ENCODE assay signal across 9 cellular contexts in genomic region chr1:46719689-46720088, GRCh38. TPM values are rescaled to one million over a fixed set of nuclear protein-coding genes. Genes with fewer than 3 reads are reported as not detected.
A peak's percentile ranks its signal among the peaks of the same experiment; 100 is the strongest.
DNase-seq lines count a peak whose midpoint lies in the region; ATAC-seq, FAIRE-seq and TF ChIP-seq lines count a peak whose summit lies in the region.
"Had no signal": no experiment of that assay in that cellular context is flagged by ENCODE, and none has a peak within 500 bp of the region (broad histone marks: within the 10 kb centered on the region; RNA-seq: fewer than 3 reads in every experiment).

No MANE protein-coding gene starts in this region.

- no peaks in the 10 kb centered on the region for H3K27me3 ChIP-seq in CD8-positive, alpha-beta T cell (ENCODE audit: insufficient read depth, low read length)
- H3K27me3 ChIP-seq in K562 (ENCODE audit: control insufficient read depth in 2 of 2, insufficient read depth in 2 of 2, low read length in 2 of 2) = no peaks in the 10 kb centered on the region

- H3K9ac ChIP-seq in K562 (ENCODE audit: insufficient read depth in 1 of 2, low read depth in 2 of 2, low read length in 2 of 2) = peak overlapping the region; percentile 34 to 41; a peak in 2 of 4 replicates

- intact Hi-C loops in CD8-positive, alpha-beta T cell (cut with DNase I, micrococcal nuclease) = loop anchor here (1.0 to 10.0 kb wide), 6 partner anchors 51 to 715 kb away; partner anchors contain the start of genes ATPAF1 (in 2 of the 2), FOXD2 (in 2 of the 2), MKNK1 (in 2 of the 2) and MOB3C (in 2 of the 2)
- intact Hi-C loops in K562 (cut with micrococcal nuclease) = loop anchor here (2.0 to 5.0 kb wide), 2 partner anchors 162 to 277 kb away; no protein-coding TSS in a partner anchor

- DNase-seq in CD8-positive, alpha-beta T cell = no peak
- DNase-seq in LoVo (ENCODE audit: low spot score) (peak; percentile 26), K562 (ENCODE audit: extremely low read depth in 1 of 4, low spot score in 3 of 4) (peak; percentile 24 to 70 (median 33)), mesothelial cell of epicardium (ENCODE audit: low spot score in 2 of 2, unreplicated experiment in 2 of 2) (no peak), NCI-H187 (lab: John Stamatoyannopoulos, UW) (no peak), Kasumi-1 (lab: John Stamatoyannopoulos, UW) (no peak)
- no peak for DNase-seq in activated effector memory CD4-positive, alpha-beta T cell treated with Interleukin-2 at 50 U/mL for 16 hours

- H3K27ac Mint-ChIP-seq in CD8-positive, alpha-beta T cell = peak overlapping the region; percentile 91
- H3K27ac Mint-ChIP-seq in mesothelial cell of epicardium = peak overlapping the region; percentile 87

- no TSS peak for BruUV-seq in K562 (replicated peaks; lab: Mats Ljungman, UMichigan)

- POLR2A ChIA-PET in CD8-positive, alpha-beta T cell (lab: Charles Lee) = interaction anchor here (0.6 to 1.3 kb wide), 3 partner anchors 42 to 186 kb away, joined by 3 to 4 read pairs (median 3); no protein-coding TSS in a partner anchor
- POLR2A ChIA-PET in K562 (lab: Yijun Ruan, JAX) = interaction anchor here (0.7 to 2.5 kb wide), 4 partner anchors 10 to 211 kb away, joined by 3 to 8 read pairs (median 4); no protein-coding TSS in a partner anchor

- H2AFZ ChIP-seq in K562 (ENCODE audit: low read depth, low read length) = peak overlapping the region; percentile 71

- CTCF ChIA-PET in CD8-positive, alpha-beta T cell (lab: Charles Lee) = interaction anchor here (1.5 to 1.7 kb wide), 2 partner anchors 186 to 238 kb away, joined by 3 to 5 read pairs; no protein-coding TSS in a partner anchor
- CTCF ChIA-PET in K562 (lab: Yijun Ruan, JAX; ENCODE audit: low intra/inter-chr PET ratio) = no interaction called here

- in situ Hi-C loops in K562 (cut with MboI) = loop anchor here (5.0 kb wide), 1 partner anchor 102 kb away; the partner anchor contains the start of gene MOB3C

- peaks cover 28% of the 10 kb centered on the region for H3K4me1 ChIP-seq in CD8-positive, alpha-beta T cell (ENCODE audit: insufficient read depth, low read length)
- H3K4me1 ChIP-seq in K562 (replicated peaks in 1 of 2; ENCODE audit: control insufficient read depth in 2 of 2, insufficient read depth in 2 of 2, low read length in 2 of 2) = peaks cover 29 to 38% of the 10 kb centered on the region in 2 experiments

- H3K36me3 ChIP-seq in CD8-positive, alpha-beta T cell (ENCODE audit: insufficient read depth, low read length) = peaks cover 9% of the 10 kb centered on the region
- H3K36me3 ChIP-seq in K562 (ENCODE audit: control insufficient read depth, insufficient read depth, low read length) = peaks cover 31% of the 10 kb centered on the region

- H3K4me2 ChIP-seq in K562 (ENCODE audit: insufficient read depth, low read length) = peak overlapping the region; percentile 54

- no peak for TF ChIP-seq CTCF in CD8-positive, alpha-beta T cell (IDR thresholded peaks at IDR 0.05)
- TF ChIP-seq CTCF in K562 (IDR thresholded peaks at IDR 0.05 in 2 of 3, conservative IDR thresholded peaks at IDR 0.05 in 1 of 3; ENCODE audit: insufficient read depth in 2 of 3, low read depth in 1 of 3, low read length in 3 of 3) = no peak
- TF ChIP-seq CTCF in mesothelial cell of epicardium (IDR thresholded peaks at IDR 0.05; ENCODE audit: unreplicated experiment) = no peak

- ATAC-seq in CD8-positive, alpha-beta T cell = no peak
- ATAC-seq in K562 = peak; percentile 20
- no peak for ATAC-seq in GM21367 (IDR thresholded peaks at IDR 0.05; ENCODE audit: unreplicated experiment)

- peak overlapping the region; percentile 89 for H3K4me3 Mint-ChIP-seq in CD8-positive, alpha-beta T cell
- peak overlapping the region; percentile 83 for H3K4me3 Mint-ChIP-seq in mesothelial cell of epicardium

- peaks cover 39% of the 10 kb centered on the region for H3K4me1 Mint-ChIP-seq in CD8-positive, alpha-beta T cell (ENCODE audit: low read depth)
- peaks cover 40% of the 10 kb centered on the region for H3K4me1 Mint-ChIP-seq in mesothelial cell of epicardium

- H3K9me3 ChIP-seq in CD8-positive, alpha-beta T cell (ENCODE audit: low read length) = no peaks in the 10 kb centered on the region
- H3K9me3 ChIP-seq in K562 (replicated peaks; ENCODE audit: control insufficient read depth, insufficient read depth, low read depth, low read length) = no peaks in the 10 kb centered on the region

- H3K27me3 Mint-ChIP-seq in CD8-positive, alpha-beta T cell (ENCODE audit: low read depth) = no peaks in the 10 kb centered on the region
- peaks cover 8% of the 10 kb centered on the region for H3K27me3 Mint-ChIP-seq in mesothelial cell of epicardium (ENCODE audit: low read depth)

- no peaks in the 10 kb centered on the region for H3K9me1 ChIP-seq in K562 (ENCODE audit: control insufficient read depth, insufficient read depth, low read length)

- no peaks in the 10 kb centered on the region for H3K9me3 Mint-ChIP-seq in CD8-positive, alpha-beta T cell
- no peaks in the 10 kb centered on the region for H3K9me3 Mint-ChIP-seq in mesothelial cell of epicardium

- peaks cover 30% of the 10 kb centered on the region for H3K36me3 Mint-ChIP-seq in CD8-positive, alpha-beta T cell
- H3K36me3 Mint-ChIP-seq in mesothelial cell of epicardium = peaks cover 5% of the 10 kb centered on the region

- H3K4me3 ChIP-seq in CD8-positive, alpha-beta T cell (ENCODE audit: low read depth, low read length) = peak overlapping the region; percentile 86
- H3K4me3 ChIP-seq in K562 = peak overlapping the region; percentile 95

- TF ChIP-seq POLR2A in K562 (conservative IDR thresholded peaks at IDR 0.05) = no peak

- H3K27ac ChIP-seq in CD8-positive, alpha-beta T cell (ENCODE audit: low read depth, low read length) = peak overlapping the region; percentile 81
- peak overlapping the region; percentile 50; the same call in 2 of the 3 replicates for H3K27ac ChIP-seq in K562 (ENCODE audit: extremely low read depth, low read depth, low read length)

- peaks cover 28% of the 10 kb centered on the region for H3K79me2 ChIP-seq in K562 (ENCODE audit: control insufficient read depth, insufficient read depth, low read length)

- H4K20me1 ChIP-seq in K562 (replicated peaks; ENCODE audit: control insufficient read depth, insufficient read depth, low read length) = peaks cover 6% of the 10 kb centered on the region; the same call in 1 of the 2 replicates

- TF ChIP-seq RAD21 in K562 (CRISPR knock-in tag; conservative IDR thresholded peaks at IDR 0.05 in 1 of 2, IDR thresholded peaks at IDR 0.05 in 1 of 2) = no peak

- no peak for TF ChIP-seq EP300 in K562 (IDR thresholded peaks at IDR 0.05; ENCODE audit: low read length)

- FAIRE-seq in K562 (lab: Jason Lieb, UNC) = peak; percentile 23

- WGBS in K562 (ENCODE audit: insufficient coverage, low coverage, missing lambda C conversion rate) = 5% methylated on average over 3 of the region's 3 CpGs

RNA-seq across cellular contexts. Expression of gene EFCAB14, which starts 0.8 kb away (rescaled TPM):
- 10 to 100 TPM; 33.1 to 36.9 TPM for total RNA-seq in CD8-positive, alpha-beta T cell
- total RNA-seq in K562 (2011; cell fraction: chromatin; rRNA removed; ENCODE audit: low replicate concordance) = 29.8 and 54.9 TPM in 2 replicates
- total RNA-seq in K562 (2011; cell fraction: nucleolus; rRNA removed) = 28.0 and 28.4 TPM in 2 replicates
- 45.5 and 70.0 TPM in 2 replicates for total RNA-seq in K562 (2011; cell fraction: nucleoplasm; rRNA removed)
- 27.6 and 30.3 TPM in 2 replicates for total RNA-seq in K562 (2014; rRNA removed)
- 39.7 and 42.8 TPM in 2 replicates for total RNA-seq in K562 (2014; rRNA removed; fragmentation: Illumina TruSeq; extraction: Trizol)
- total RNA-seq in K562 (2015; rRNA removed; fragmentation: Illumina TruSeq; extraction: Trizol) = 44.4 and 48.1 TPM in 2 replicates
- 36.4 and 37.3 TPM in 2 replicates for total RNA-seq in K562 (2021)
- 39.9 and 40.2 TPM in 2 replicates for polyA plus RNA-seq in K562 (2011; rRNA removed)
- polyA plus RNA-seq in K562 (2011; cell fraction: cytosol; rRNA removed) = 13.1 and 23.9 TPM in 2 replicates
- 34.0 and 47.2 TPM in 2 replicates for polyA plus RNA-seq in K562 (2011; cell fraction: nucleus; rRNA removed)
- 22.4 and 35.0 TPM in 2 replicates for polyA plus RNA-seq in K562 (2012)
- polyA plus RNA-seq in K562 (2014; fragmentation: Illumina TruSeq; extraction: Trizol) = 39.5 and 49.0 TPM in 2 replicates
- polyA plus RNA-seq in K562 (2014; fragmentation: Nextera tagmentation; extraction: Ambion mirVana) = 1 to 10 TPM; 7.3 to 9.4 TPM
- polyA plus RNA-seq in K562 (2014; rRNA removed) = 24.9 and 28.0 TPM in 2 replicates
- polyA minus RNA-seq in K562 (2011; rRNA and poly(A)+ RNA removed) = 50.7 and 55.8 TPM in 2 replicates
- 21.3 and 30.0 TPM in 2 replicates for polyA minus RNA-seq in K562 (2011; cell fraction: cytosol; rRNA and poly(A)+ RNA removed)
- polyA minus RNA-seq in K562 (2011; cell fraction: nucleus; rRNA and poly(A)+ RNA removed) = 25.3 and 42.8 TPM in 2 replicates
- 60.5 to 64.5 TPM (median 61.2 TPM) in 3 replicates for total RNA-seq in mesothelial cell of epicardium

RNA-seq across cellular contexts. Expression of gene TEX38, which starts 48.0 kb away (rescaled TPM):
- total RNA-seq in CD8-positive, alpha-beta T cell = not detected
- total RNA-seq in K562 (2011; cell fraction: chromatin; rRNA removed; ENCODE audit: low replicate concordance) = not detected in 2 replicates
- total RNA-seq in K562 (2011; cell fraction: nucleolus; rRNA removed) = not detected in 2 replicates
- total RNA-seq in K562 (2011; cell fraction: nucleoplasm; rRNA removed) = not detected in 2 replicates
- not detected in 2 replicates for total RNA-seq in K562 (2014; rRNA removed)
- total RNA-seq in K562 (2014; rRNA removed; fragmentation: Illumina TruSeq; extraction: Trizol) = not detected in 2 replicates
- total RNA-seq in K562 (2015; rRNA removed; fragmentation: Illumina TruSeq; extraction: Trizol) = not detected in 2 replicates
- total RNA-seq in K562 (2021) = not detected in 2 replicates
- polyA plus RNA-seq in K562 (2011; rRNA removed) = not detected in 2 replicates
- not detected in 2 replicates for polyA plus RNA-seq in K562 (2011; cell fraction: cytosol; rRNA removed)
- polyA plus RNA-seq in K562 (2011; cell fraction: nucleus; rRNA removed) = not detected in 2 replicates
- 0.22 TPM in 1 of 2 replicates, not detected in the other for polyA plus RNA-seq in K562 (2012)
- not detected in 2 replicates for polyA plus RNA-seq in K562 (2014; fragmentation: Illumina TruSeq; extraction: Trizol)
- not detected for polyA plus RNA-seq in K562 (2014; fragmentation: Nextera tagmentation; extraction: Ambion mirVana)
- not detected in 2 replicates for polyA plus RNA-seq in K562 (2014; rRNA removed)
- polyA minus RNA-seq in K562 (2011; rRNA and poly(A)+ RNA removed) = not detected in 2 replicates
- not detected in 2 replicates for polyA minus RNA-seq in K562 (2011; cell fraction: cytosol; rRNA and poly(A)+ RNA removed)
- not detected in 2 replicates for polyA minus RNA-seq in K562 (2011; cell fraction: nucleus; rRNA and poly(A)+ RNA removed)
- 0.42 to 0.57 TPM (median 0.49 TPM) in 3 replicates for total RNA-seq in mesothelial cell of epicardium
- total RNA-seq: pulmonary artery endothelial cell had no signal

RNA-seq across cellular contexts. Expression of gene ATPAF1, which starts 51.5 kb away (rescaled TPM):
- 10 to 100 TPM in 1 of 2 experiments, 1 to 10 TPM in 1; 8.3 to 10.5 TPM for total RNA-seq in CD8-positive, alpha-beta T cell
- 21.8 and 37.4 TPM in 2 replicates for total RNA-seq in K562 (2011; cell fraction: chromatin; rRNA removed; ENCODE audit: low replicate concordance)
- total RNA-seq in K562 (2011; cell fraction: nucleolus; rRNA removed) = 12.5 and 17.1 TPM in 2 replicates
- total RNA-seq in K562 (2011; cell fraction: nucleoplasm; rRNA removed) = 32.8 and 60.7 TPM in 2 replicates
- total RNA-seq in K562 (2014; rRNA removed) (23.4 and 26.5 TPM in 2 replicates), K562 (2014; rRNA removed; fragmentation: Illumina TruSeq; extraction: Trizol) (27.4 and 33.7 TPM in 2 replicates), K562 (2015; rRNA removed; fragmentation: Illumina TruSeq; extraction: Trizol) (27.0 and 28.4 TPM in 2 replicates), K562 (2021) (24.2 and 27.3 TPM in 2 replicates), mesothelial cell of epicardium (38.4 to 40.5 TPM (median 38.5 TPM) in 3 replicates)
- polyA plus RNA-seq in K562 (2011; rRNA removed) (50.1 and 56.2 TPM in 2 replicates), K562 (2014; fragmentation: Illumina TruSeq; extraction: Trizol) (37.9 and 44.9 TPM in 2 replicates), K562 (2014; fragmentation: Nextera tagmentation; extraction: Ambion mirVana) (1 to 10 TPM; 6.3 to 9.2 TPM), K562 (2014; rRNA removed) (35.6 and 36.8 TPM in 2 replicates)
- polyA plus RNA-seq in K562 (2011; cell fraction: cytosol; rRNA removed) = 23.1 and 44.7 TPM in 2 replicates
- polyA plus RNA-seq in K562 (2011; cell fraction: nucleus; rRNA removed) = 21.1 and 30.9 TPM in 2 replicates
- 21.8 and 34.1 TPM in 2 replicates for polyA plus RNA-seq in K562 (2012)
- 52.7 and 52.8 TPM in 2 replicates for polyA minus RNA-seq in K562 (2011; rRNA and poly(A)+ RNA removed)
- 17.8 and 27.0 TPM in 2 replicates for polyA minus RNA-seq in K562 (2011; cell fraction: cytosol; rRNA and poly(A)+ RNA removed)
- polyA minus RNA-seq in K562 (2011; cell fraction: nucleus; rRNA and poly(A)+ RNA removed) = 11.3 and 19.3 TPM in 2 replicates

Comparison
In these comparisons a context has a peak if more than half of its experiments do, and no peak if none do; other contexts are left out.
1. DNase-seq: peak in LoVo (single experiment) and K562 (4 of 4); none in CD8-positive, alpha-beta T cell (0 of 7), mesothelial cell of epicardium (0 of 2), NCI-H187 (0 of 2), activated effector memory CD4-positive, alpha-beta T cell treated with Interleukin-2 at 50 U/mL for 16 hours (single experiment) and Kasumi-1 (0 of 2).